Comparison of ENCODE assay signal across 8 cellular contexts in genomic region chr20:16476032-16476431, GRCh38.
DNase-seq lines count a peak whose midpoint lies in the region; ATAC-seq, FAIRE-seq and TF ChIP-seq lines count a peak whose summit lies in the region.

No MANE protein-coding gene starts in this region.

- H3K27me3 Mint-ChIP-seq in CD4-positive, CD25-positive, alpha-beta regulatory T cell: no peaks in the 10 kb centered on the region

- no peaks in the 10 kb centered on the region for H3K9me2 ChIP-seq in neural cell (ENCODE audit: insufficient read depth, low read length)

- H3K4me3 ChIP-seq in CD4-positive, CD25-positive, alpha-beta regulatory T cell (ENCODE audit: low read depth, low read length): no peak overlapping the region
- H3K4me3 ChIP-seq in esophagus squamous epithelium: no peak overlapping the region
- no peak overlapping the region for H3K4me3 ChIP-seq in neural cell (ENCODE audit: low read length)

- H3K4me2 ChIP-seq in neural cell (ENCODE audit: low read length): no peak overlapping the region

- TF ChIP-seq POLR2A in esophagus squamous epithelium (IDR thresholded peaks at IDR 0.05): no peak

- FAIRE-seq in GM19239 (lab: Jason Lieb, UNC): peak; percentile 80

- peaks cover 17% of the 10 kb centered on the region for H3K36me3 Mint-ChIP-seq in CD4-positive, CD25-positive, alpha-beta regulatory T cell

- peak in 2 of 3 donors; percentile 11 to 61 for DNase-seq in CD4-positive, CD25-positive, alpha-beta regulatory T cell
- DNase-seq in GM19239 (ENCODE audit: insufficient read length, low spot score) (peak; percentile 9), LHCN-M2 (ENCODE audit: low read depth) (peak; percentile 69), RPMI7951 (ENCODE audit: low read depth) (peak; percentile 61), esophagus squamous epithelium (lab: John Stamatoyannopoulos, UW) (no peak), posterior vena cava (ENCODE audit: low spot score) (no peak)

- ATAC-seq in CD4-positive, CD25-positive, alpha-beta regulatory T cell (ENCODE audit: low read depth in 2 of 2): no peak
- ATAC-seq in HG03460 (IDR thresholded peaks at IDR 0.05; ENCODE audit: unreplicated experiment): no peak

- peaks cover 0 to 3% (median 0%) of the 10 kb centered on the region in 7 donors for H3K9me3 Mint-ChIP-seq in CD4-positive, CD25-positive, alpha-beta regulatory T cell

- no peak overlapping the region for H3K27ac Mint-ChIP-seq in CD4-positive, CD25-positive, alpha-beta regulatory T cell

- 14 to 15% methylated on average over 3 of the region's 3 CpGs for WGBS in esophagus squamous epithelium, 2 donors

- peaks cover 2% of the 10 kb centered on the region for H3K36me3 ChIP-seq in CD4-positive, CD25-positive, alpha-beta regulatory T cell (ENCODE audit: control insufficient read depth, insufficient read depth, low read length)
- peaks cover 0 to 35% (median 0%) of the 10 kb centered on the region in 3 donors for H3K36me3 ChIP-seq in esophagus squamous epithelium
- H3K36me3 ChIP-seq in neural cell (ENCODE audit: insufficient read depth, low read length): no peaks in the 10 kb centered on the region

- no peaks in the 10 kb centered on the region for H3F3A ChIP-seq in neural cell (ENCODE audit: insufficient read depth, low read length, poor library complexity, severe bottlenecking)

- no peaks in the 10 kb centered on the region for H3K27me3 ChIP-seq in CD4-positive, CD25-positive, alpha-beta regulatory T cell (ENCODE audit: control insufficient read depth, insufficient read depth, low read length)
- H3K27me3 ChIP-seq in esophagus squamous epithelium (no peaks in the 10 kb centered on the region), neural cell (ENCODE audit: insufficient read depth, low read depth, low read length) (no peaks in the 10 kb centered on the region)

- intact Hi-C loops in esophagus squamous epithelium (cut with DNase I): no loop called here
- intact Hi-C loops in posterior vena cava (cut with DNase I): no loop called here

- peak; percentile 92 for TF ChIP-seq RAD21 in neural cell (conservative IDR thresholded peaks at IDR 0.05)

- no peaks in the 10 kb centered on the region for H3K4me1 ChIP-seq in CD4-positive, CD25-positive, alpha-beta regulatory T cell (ENCODE audit: control insufficient read depth, insufficient read depth, low read length, poor library complexity, severe bottlenecking)
- H3K4me1 ChIP-seq in esophagus squamous epithelium: peaks cover 0 to 28% (median 0%) of the 10 kb centered on the region in 3 donors

- peaks cover 3 to 10% (median 5%) of the 10 kb centered on the region in 4 donors for H3K4me1 Mint-ChIP-seq in CD4-positive, CD25-positive, alpha-beta regulatory T cell

- no peak overlapping the region for H2AFZ ChIP-seq in neural cell (ENCODE audit: low read depth, low read length)

- H3K9ac ChIP-seq in neural cell (ENCODE audit: low read length): no peak overlapping the region

- TF ChIP-seq CTCF in esophagus squamous epithelium (IDR thresholded peaks at IDR 0.05) (peak; percentile 37 to 69 (median 55)), neural cell (IDR thresholded peaks at IDR 0.05; ENCODE audit: poor library complexity, severe bottlenecking) (peak; percentile 88)

- no peak overlapping the region for H3K4me3 Mint-ChIP-seq in CD4-positive, CD25-positive, alpha-beta regulatory T cell

- no peak overlapping the region for H3K27ac ChIP-seq in CD4-positive, CD25-positive, alpha-beta regulatory T cell (ENCODE audit: insufficient read depth, low read length, poor library complexity, severe bottlenecking)
- H3K27ac ChIP-seq in esophagus squamous epithelium (no peak overlapping the region), neural cell (ENCODE audit: low read length) (no peak overlapping the region)

- no peaks in the 10 kb centered on the region for H3K79me2 ChIP-seq in neural cell (replicated peaks; ENCODE audit: insufficient read depth, low read length)

- TF ChIP-seq EP300 in neural cell (conservative IDR thresholded peaks at IDR 0.05; ENCODE audit: poor library complexity, severe bottlenecking): no peak

- no peaks in the 10 kb centered on the region for H4K20me1 ChIP-seq in neural cell (ENCODE audit: insufficient read depth)

- H3K9me3 ChIP-seq in CD4-positive, CD25-positive, alpha-beta regulatory T cell (ENCODE audit: control insufficient read depth in 2 of 2, low read length in 2 of 2): no peaks in the 10 kb centered on the region
- H3K9me3 ChIP-seq in esophagus squamous epithelium (no peaks in the 10 kb centered on the region), neural cell (ENCODE audit: low read length) (no peaks in the 10 kb centered on the region)

TF ChIP-seq in neural cell, 6 proteins besides CTCF, POLR2A, EP300 and RAD21:
- peak; percentile 91 for TF ChIP-seq SMC3 (conservative IDR thresholded peaks at IDR 0.05; ENCODE audit: poor library complexity)
- no peak for TF ChIP-seq MXI1 (conservative IDR thresholded peaks at IDR 0.05; ENCODE audit: poor library complexity, severe bottlenecking)
- no peak for TF ChIP-seq EZH2 (IDR thresholded peaks at IDR 0.05; ENCODE audit: borderline replicate concordance, insufficient read depth, low read length, poor library complexity, severe bottlenecking)

Comparison
In these comparisons a context has a peak if more than half of its experiments do, and no peak if none do; other contexts are left out.
1. DNase-seq: peak in CD4-positive, CD25-positive, alpha-beta regulatory T cell (2 of 3), GM19239 (single experiment), LHCN-M2 (single experiment) and RPMI7951 (single experiment); none in esophagus squamous epithelium (single experiment) and posterior vena cava (single experiment).